Comparison of ENCODE assay signal across 1 cellular context in genomic region chr1:144546274-144547171, GRCh38.
A peak's percentile ranks its signal among the peaks of the same experiment; 100 is the strongest.
TF ChIP-seq lines count a peak whose summit lies in the region.

No MANE protein-coding gene starts in this region.

TF ChIP-seq in K562, 482 proteins besides CTCF, POLR2A, EP300 and RAD21 (continued from another document and continues in another):
- TF ChIP-seq CBX3 (IDR thresholded peaks at IDR 0.05; ENCODE audit: borderline replicate concordance in 1 of 2, low read length in 2 of 2) = peak in 1 of 2 experiments; percentile 23; a peak in 1 of 3 replicates
- TF ChIP-seq SNAPC5 (CRISPR knock-in tag; IDR thresholded peaks at IDR 0.05) = peak; percentile 96
- TF ChIP-seq ZNF717 (CRISPR knock-in tag; IDR thresholded peaks at IDR 0.05) = peak; percentile 93
- TF ChIP-seq ELF2 (CRISPR knock-in tag; IDR thresholded peaks at IDR 0.05) = peak; percentile 72
- TF ChIP-seq NFATC3 (IDR thresholded peaks at IDR 0.05) = 0 out of 2 replicates have a peak, but pooled peaks have one; percentile 48
- peak; percentile 98 for TF ChIP-seq ZNF316 (IDR thresholded peaks at IDR 0.05)
- peak; percentile 82 for TF ChIP-seq PKNOX1 (IDR thresholded peaks at IDR 0.05)
- peak; percentile 98 for TF ChIP-seq POLR2H (tag; IDR thresholded peaks at IDR 0.05; ENCODE audit: low read depth)
- TF ChIP-seq HNRNPLL (IDR thresholded peaks at IDR 0.05; ENCODE audit: low read depth, low read length, poor library complexity, severe bottlenecking) = peak; percentile 55
- TF ChIP-seq DPF2 (IDR thresholded peaks at IDR 0.05) = peak; percentile 78; the same call in 1 of the 2 replicates
- peak; percentile 75 to 80 for TF ChIP-seq NRF1 (conservative IDR thresholded peaks at IDR 0.05 in 1 of 2, IDR thresholded peaks at IDR 0.05 in 1 of 2)
- TF ChIP-seq ZNF239 (CRISPR knock-in tag; IDR thresholded peaks at IDR 0.05) = peak; percentile 21; the same call in 1 of the 2 replicates
- peak in 1 of 2 experiments; percentile 55; a peak in 1 of 4 replicates for TF ChIP-seq TBL1XR1 (IDR thresholded peaks at IDR 0.05; ENCODE audit: low read length in 2 of 2)
- peak; percentile 96 for TF ChIP-seq KDM5B (IDR thresholded peaks at IDR 0.05; ENCODE audit: insufficient replicate concordance, low read depth, low read length)
- peak; percentile 85; the same call in 1 of the 2 replicates for TF ChIP-seq CAMTA2 (CRISPR knock-in tag; conservative IDR thresholded peaks at IDR 0.05)
- TF ChIP-seq ZNF134 (CRISPR knock-in tag; conservative IDR thresholded peaks at IDR 0.05) = 0 out of 2 replicates have a peak, but pooled peaks have one; percentile 36
- TF ChIP-seq SMARCA4 (IDR thresholded peaks at IDR 0.05) = peak; percentile 31; the same call in 1 of the 2 replicates
- 0 out of 2 replicates have a peak, but pooled peaks have one; percentile 63 for TF ChIP-seq ZNF57 (CRISPR knock-in tag; IDR thresholded peaks at IDR 0.05)
- TF ChIP-seq ZBTB2 (IDR thresholded peaks at IDR 0.05) = peak; percentile 39; the same call in 1 of the 2 replicates
- TF ChIP-seq CREM (IDR thresholded peaks at IDR 0.05; ENCODE audit: low read depth) = peak; percentile 53
- TF ChIP-seq THAP12 (CRISPR knock-in tag; IDR thresholded peaks at IDR 0.05) = peak; percentile 94
- 0 out of 2 replicates have a peak, but pooled peaks have one; percentile 56 for TF ChIP-seq ZNF589 (CRISPR knock-in tag; IDR thresholded peaks at IDR 0.05; ENCODE audit: low read depth)
- TF ChIP-seq C11orf30 (IDR thresholded peaks at IDR 0.05; ENCODE audit: low read depth) = 0 out of 2 replicates have a peak, but pooled peaks have one; percentile 38
- TF ChIP-seq KDM4B (IDR thresholded peaks at IDR 0.05; ENCODE audit: borderline replicate concordance in 2 of 2, low read depth in 1 of 2) = peak in 1 of 2 experiments; percentile 99; a peak in 2 of 4 replicates
- TF ChIP-seq HMG20B (CRISPR knock-in tag; IDR thresholded peaks at IDR 0.05) = peak; percentile 89
- TF ChIP-seq ZBED1 (IDR thresholded peaks at IDR 0.05) = peak; percentile 99
- TF ChIP-seq DLX4 (CRISPR knock-in tag; IDR thresholded peaks at IDR 0.05) = peak; percentile 91
- peak; percentile 79; the same call in 1 of the 2 replicates for TF ChIP-seq FOXO4 (CRISPR knock-in tag; IDR thresholded peaks at IDR 0.05)
- TF ChIP-seq ZNF175 (CRISPR knock-in tag; IDR thresholded peaks at IDR 0.05; ENCODE audit: low read depth) = peak; percentile 53; the same call in 1 of the 2 replicates
- peak; percentile 67 for TF ChIP-seq ARID1B (IDR thresholded peaks at IDR 0.05)
- TF ChIP-seq ZNF780A (CRISPR knock-in tag; IDR thresholded peaks at IDR 0.05) = peak; percentile 89
- peak; percentile 82 for TF ChIP-seq RREB1 (CRISPR knock-in tag; IDR thresholded peaks at IDR 0.05)
- peak; percentile 31 for TF ChIP-seq FOSL1 (tag; conservative IDR thresholded peaks at IDR 0.05)
- peak; percentile 98 for TF ChIP-seq RUNX1 (IDR thresholded peaks at IDR 0.05; ENCODE audit: low read depth)
- TF ChIP-seq HBP1 (CRISPR knock-in tag; IDR thresholded peaks at IDR 0.05) = peak; percentile 99
- peak; percentile 97 for TF ChIP-seq ERF (CRISPR knock-in tag; IDR thresholded peaks at IDR 0.05)
- 0 out of 2 replicates have a peak, but pooled peaks have one; percentile 73 for TF ChIP-seq ZFPM2 (CRISPR knock-in tag; IDR thresholded peaks at IDR 0.05)
